Comparison of ENCODE assay signal across 2 cellular contexts in genomic region chr16:2236362-2237075, GRCh38.
A peak's percentile ranks its signal among the peaks of the same experiment; 100 is the strongest.
TF ChIP-seq lines count a peak whose summit lies in the region.

TSS of gene DNASE1L2 (plus strand) at chr16:2236444. CDS start at chr16:2236817, 373 bp downstream.

TF ChIP-seq in HEK293, 187 proteins besides CTCF, POLR2A, EP300 and RAD21 (continued from another document):
- TF ChIP-seq PATZ1 (tag by site-specific recombination; IDR thresholded peaks at IDR 0.05): peak; percentile 79
- no peak for TF ChIP-seq ZNF449 (tag by site-specific recombination; IDR thresholded peaks at IDR 0.05)

TF ChIP-seq in HepG2, 621 proteins besides CTCF, POLR2A, EP300 and RAD21 (continued from another document):
- TF ChIP-seq ZNF574 (CRISPR knock-in tag; IDR thresholded peaks at IDR 0.05) (0 out of 2 replicates have a peak, but pooled peaks have one; percentile 25), SMAD9 (CRISPR knock-in tag; IDR thresholded peaks at IDR 0.05) (no peak), HNF1B (CRISPR knock-in tag; IDR thresholded peaks at IDR 0.05) (no peak), KDM2A (CRISPR knock-in tag; IDR thresholded peaks at IDR 0.05; ENCODE audit: borderline replicate concordance, low read depth) (peak; percentile 27; the same call in 1 of the 2 replicates), SP1 (IDR thresholded peaks at IDR 0.05) (no peak), SP1 (CRISPR knock-in tag; IDR thresholded peaks at IDR 0.05) (no peak), TFE3 (CRISPR knock-in tag; IDR thresholded peaks at IDR 0.05) (no peak), THAP11 (CRISPR knock-in tag; IDR thresholded peaks at IDR 0.05) (no peak), ERF (CRISPR knock-in tag; IDR thresholded peaks at IDR 0.05) (no peak), TFDP2 (CRISPR knock-in tag; IDR thresholded peaks at IDR 0.05) (no peak), ZNF713 (CRISPR knock-in tag; IDR thresholded peaks at IDR 0.05) (no peak)
